Comparison of ENCODE assay signal across 8 cellular contexts in the genomic region with DNA sequence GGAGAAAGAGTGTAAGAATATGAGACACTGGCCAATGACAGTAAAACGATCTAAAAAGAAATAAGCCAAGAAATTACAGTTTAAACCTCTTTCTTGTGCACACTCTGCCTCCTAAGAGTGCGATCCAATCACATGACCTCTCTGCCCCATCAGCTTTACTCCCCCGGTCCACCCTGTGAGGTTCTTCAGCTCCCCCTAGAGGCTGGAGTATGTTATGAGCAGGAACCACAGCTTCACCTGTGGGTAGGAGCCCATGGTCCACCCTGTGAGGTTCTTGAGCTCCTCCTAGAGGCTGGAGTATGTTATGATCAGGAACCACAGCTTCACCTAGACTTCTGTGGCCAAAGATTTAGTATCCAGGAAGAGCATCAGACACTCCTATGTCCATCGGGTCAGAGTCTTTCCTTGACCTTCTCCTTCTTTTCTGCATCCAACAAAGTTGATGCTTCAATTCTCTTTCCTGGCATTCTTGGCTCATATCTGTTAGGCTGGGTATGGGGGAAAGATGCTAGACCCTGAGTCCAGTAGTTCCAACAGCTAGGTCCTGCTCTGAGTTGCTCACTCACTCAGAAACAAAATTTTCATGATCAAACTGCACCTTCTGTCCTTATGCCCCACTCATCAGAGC.
DNase-seq lines count a peak whose midpoint lies in the region; ATAC-seq and TF ChIP-seq lines count a peak whose summit lies in the region.

No MANE protein-coding gene starts in this region.

- intact Hi-C loops in Right ventricle myocardium inferior (cut with DNase I): no loop called here
- intact Hi-C loops in cardiac septum (cut with DNase I): loop anchor here (2.0 kb wide), 1 partner anchor 215 kb away; no protein-coding TSS in a partner anchor
- intact Hi-C loops in OCI-LY7 (cut with micrococcal nuclease; ENCODE audit: unreplicated experiment): loop anchor here (1.0 to 10.0 kb wide), 3 partner anchors 144 to 399 kb away; no protein-coding TSS in a partner anchor

- H3K4me3 ChIP-seq in OCI-LY7 (ENCODE audit: low read depth, low read length, poor library complexity, severe bottlenecking): no peak overlapping the region

- POLR2A ChIA-PET in OCI-LY7 (lab: Charles Lee): no interaction called here

- H2AFZ ChIP-seq in OCI-LY7 (ENCODE audit: low read length): peak overlapping the region; percentile 83

- H3K36me3 ChIP-seq in OCI-LY7 (ENCODE audit: insufficient read depth, low read length): no peaks in the 10 kb centered on the region

- no peak overlapping the region for H3K4me2 ChIP-seq in OCI-LY7 (ENCODE audit: low read length)

- no peaks in the 10 kb centered on the region for H3K4me1 ChIP-seq in OCI-LY7 (ENCODE audit: insufficient read depth, low read length, poor library complexity, severe bottlenecking)

- DNase-seq in Right ventricle myocardium inferior (ENCODE audit: missing footprints) (no peak), cardiac septum (ENCODE audit: low spot score) (no peak), HCEC 1CT (peak; percentile 76), OCI-LY7 (ENCODE audit: low spot score) (peak; percentile 92), amniotic stem cell (lab: John Stamatoyannopoulos, UW) (peak; percentile 11), iPS-NIHi11 (ENCODE audit: low spot score) (peak; percentile 95)
- DNase-seq in stimulated activated CD4-positive, alpha-beta T cell treated with anti-CD3 and anti-CD28 coated beads, Interleukin-1b, Interleukin-23, amount 100 ng/mL, for 48 hours: peak; percentile 75

- CTCF ChIA-PET in OCI-LY7 (lab: Charles Lee; ENCODE audit: unreplicated experiment): interaction anchor here (0.7 to 1.6 kb wide), 6 partner anchors 10 to 257 kb away, joined by 3 to 9 read pairs (median 4); no protein-coding TSS in a partner anchor

- H4K20me1 ChIP-seq in OCI-LY7 (ENCODE audit: insufficient read depth, low read length): no peaks in the 10 kb centered on the region

- ATAC-seq in Right ventricle myocardium inferior: peak; percentile 57

- peak; percentile 97 for TF ChIP-seq CTCF in LNCAP (IDR thresholded peaks at IDR 0.05)
- TF ChIP-seq CTCF in OCI-LY7 (conservative IDR thresholded peaks at IDR 0.05; ENCODE audit: low read length): peak; percentile 99

- H3K9me2 ChIP-seq in OCI-LY7 (ENCODE audit: insufficient read depth, low read length): no peaks in the 10 kb centered on the region

- no peak overlapping the region for H3K27ac ChIP-seq in OCI-LY7 (ENCODE audit: low read depth, low read length, poor library complexity, severe bottlenecking)

- BruUV-seq in OCI-LY7 (replicated peaks; lab: Mats Ljungman, UMichigan): no TSS peak

- no peaks in the 10 kb centered on the region for H3K79me2 ChIP-seq in OCI-LY7 (ENCODE audit: insufficient read depth, low read depth, low read length)

- no peaks in the 10 kb centered on the region for H3K9me3 ChIP-seq in OCI-LY7 (ENCODE audit: low read length)

Comparison
In these comparisons a context has a peak if more than half of its experiments do, and no peak if none do; other contexts are left out.
1. DNase-seq: peak in HCEC 1CT (single experiment), OCI-LY7 (single experiment), amniotic stem cell (single experiment), iPS-NIHi11 (single experiment) and stimulated activated CD4-positive, alpha-beta T cell treated with anti-CD3 and anti-CD28 coated beads, Interleukin-1b, Interleukin-23, amount 100 ng/mL, for 48 hours (single experiment); none in Right ventricle myocardium inferior (single experiment) and cardiac septum (single experiment).